In genomic region chr10:133393401-133394063, GRCh38 we compare ENCODE assay signal across 1 cellular context.
TF ChIP-seq lines count a peak whose summit lies in the region.

No MANE protein-coding gene starts in this region.

TF ChIP-seq in HepG2, 621 proteins besides CTCF, POLR2A, EP300 and RAD21:
- TF ChIP-seq HINFP (CRISPR knock-in tag; IDR thresholded peaks at IDR 0.05; ENCODE audit: low read depth) (no peak), SCMH1 (CRISPR knock-in tag; IDR thresholded peaks at IDR 0.05; ENCODE audit: borderline replicate concordance) (no peak), ZMAT3 (CRISPR knock-in tag; conservative IDR thresholded peaks at IDR 0.05) (no peak; the same call in 1 of the 2 replicates), ZFP36L2 (CRISPR knock-in tag; IDR thresholded peaks at IDR 0.05) (no peak), ZNF644 (CRISPR knock-in tag; IDR thresholded peaks at IDR 0.05; ENCODE audit: low read depth) (no peak), CHD2 (IDR thresholded peaks at IDR 0.05; ENCODE audit: low read depth, low read length) (no peak), TEAD3 (CRISPR knock-in tag; optimal IDR thresholded peaks at IDR 0.05; ENCODE audit: borderline replicate concordance) (no peak), BORCS8-MEF2B (CRISPR knock-in tag; IDR thresholded peaks at IDR 0.05) (no peak), ARID4A (CRISPR knock-in tag; IDR thresholded peaks at IDR 0.05; ENCODE audit: borderline replicate concordance) (no peak), ZBTB33 (CRISPR knock-in tag; IDR thresholded peaks at IDR 0.05) (0 out of 2 replicates have a peak, but pooled peaks have one; percentile 14), FOXA3 (CRISPR knock-in tag; IDR thresholded peaks at IDR 0.05) (no peak), TRIM24 (CRISPR knock-in tag; IDR thresholded peaks at IDR 0.05) (no peak), ZNF101 (CRISPR knock-in tag; IDR thresholded peaks at IDR 0.05; ENCODE audit: borderline replicate concordance, low read depth) (0 out of 2 replicates have a peak, but pooled peaks have one; percentile 0), KLF16 (CRISPR knock-in tag; IDR thresholded peaks at IDR 0.05) (no peak), KDM6A (CRISPR knock-in tag; IDR thresholded peaks at IDR 0.05; ENCODE audit: low read depth) (no peak)
